In the genomic region with DNA sequence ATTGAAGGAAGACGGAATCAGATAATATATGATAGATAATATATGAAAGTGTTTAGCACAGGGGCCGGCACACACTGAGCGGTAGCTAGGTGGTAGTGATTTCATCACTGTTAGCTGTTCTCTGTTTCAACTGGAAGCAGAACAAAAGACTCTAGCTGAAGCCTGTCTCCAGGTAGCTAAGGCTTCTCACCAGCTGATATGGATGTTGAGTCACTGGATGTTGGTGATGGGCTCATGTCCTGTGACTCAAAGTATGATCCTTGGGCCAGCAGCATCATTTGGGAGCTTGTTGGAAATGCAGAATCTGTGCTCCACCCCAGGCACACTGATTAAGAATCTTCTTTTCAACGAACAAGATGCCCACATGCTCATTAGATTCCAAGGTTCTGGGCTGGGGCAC, we compare ENCODE assay signal across 16 cellular contexts. TPM values are rescaled to one million over a fixed set of nuclear protein-coding genes. Genes with fewer than 3 reads are reported as not detected.
"Had no signal": no experiment of that assay in that cellular context is flagged by ENCODE, and none has a peak within 500 bp of the region (broad histone marks: within the 10 kb centered on the region; RNA-seq: fewer than 3 reads in every experiment).

No MANE protein-coding gene starts in this region.

- H3K4me3 ChIP-seq: cardiac muscle cell, SK-N-MC had no signal

- DNase-seq: activated CD4-positive, CD25-positive, alpha-beta regulatory T cell; NCI-H1436 treated with DMSO at 0.1 percent for 48 hours; NCI-H2171; NCI-H446 treated with DMSO at 0.1 percent for 48 hours; NCI-H524 treated with DMSO at 0.1 percent for 48 hours; T1000 had no signal

RNA-seq across cellular contexts. Expression of a gene that starts 21.6 kb away (rescaled TPM):
- total RNA-seq: activated CD4-positive, alpha-beta memory T cell treated with anti-CD3 and anti-CD28 coated beads for 36 hours; activated CD4-positive, alpha-beta T cell treated with anti-CD3 and anti-CD28 coated beads, Interleukin-2, amount 10 ng/mL, durations not matched to agents 7 days and 5 days; activated naive CD4-positive, alpha-beta T cell treated with anti-CD3 and anti-CD28 coated beads, Interleukin-2, amount 50 U/mL, for 72 hours; activated T-cell treated with anti-CD3 and anti-CD28 coated beads, Interleukin-2, amount 50 U/mL, for 4 hours; astrocyte; OCI-LY7; RPMI7951; T-cell had no signal
